In the genomic region with DNA sequence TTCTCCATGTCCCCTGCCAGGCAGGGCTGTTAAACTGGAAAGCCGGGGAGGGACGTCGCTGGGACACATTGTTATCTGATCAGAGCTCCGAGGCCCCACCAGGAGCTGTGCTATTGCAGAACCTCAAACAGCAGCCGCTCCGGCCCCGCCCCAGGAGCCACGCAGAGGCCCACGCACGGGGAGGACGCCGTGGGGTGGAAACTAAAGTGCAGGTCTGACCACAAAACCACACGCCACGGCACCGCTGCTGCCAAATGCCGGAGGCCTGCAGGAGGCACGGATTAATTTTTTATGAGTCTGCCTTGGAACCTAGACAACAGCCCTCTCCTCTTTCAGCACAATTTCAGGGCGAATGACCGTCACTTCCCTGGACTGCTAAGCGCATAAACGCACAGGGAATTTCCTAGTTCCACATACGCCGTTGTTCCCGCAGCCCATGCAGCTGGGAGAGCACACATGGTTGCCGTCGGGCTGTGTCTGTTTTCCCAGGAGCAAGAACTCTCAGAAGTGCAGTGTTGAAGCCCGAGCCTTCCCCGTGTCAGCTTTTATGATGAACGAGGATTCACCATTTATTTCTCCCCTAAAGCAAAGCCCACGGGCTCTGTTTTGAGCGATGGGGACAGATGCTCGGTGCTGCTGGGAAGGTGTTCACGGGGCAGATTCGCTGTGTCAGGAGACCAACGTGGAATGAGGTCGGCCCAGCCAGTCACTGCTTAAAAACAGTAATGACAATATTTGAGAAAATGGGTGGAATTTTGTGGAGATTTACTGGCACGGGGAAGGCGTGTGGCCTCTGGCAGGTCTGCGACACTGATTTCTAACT, we compare ENCODE assay signal across 10 cellular contexts. TPM values are rescaled to one million over a fixed set of nuclear protein-coding genes. Genes with fewer than 3 reads are reported as not detected.
A peak's percentile ranks its signal among the peaks of the same experiment; 100 is the strongest.
DNase-seq lines count a peak whose midpoint lies in the region; ATAC-seq, FAIRE-seq and TF ChIP-seq lines count a peak whose summit lies in the region.
"Had no signal": no experiment of that assay in that cellular context is flagged by ENCODE, and none has a peak within 500 bp of the region (broad histone marks: within the 10 kb centered on the region; RNA-seq: fewer than 3 reads in every experiment).

No MANE protein-coding gene starts in this region.

- no peaks in the 10 kb centered on the region for H3K4me1 Mint-ChIP-seq in HFFc6 (ENCODE audit: low read depth)

- H3K27me3 Mint-ChIP-seq in HFFc6 (ENCODE audit: insufficient read depth), result peaks cover 3% of the 10 kb centered on the region; the same call in 1 of the 2 replicates

- H3K9me3 Mint-ChIP-seq in HFFc6, result peaks cover 4% of the 10 kb centered on the region; the same call in 1 of the 2 replicates

- TF ChIP-seq CTCF in HFFc6 (IDR thresholded peaks at IDR 0.05), result no peak
- no peak for TF ChIP-seq CTCF in foreskin fibroblast (IDR thresholded peaks at IDR 0.05; ENCODE audit: low read depth, low read length)

- ATAC-seq in GM18861 (IDR thresholded peaks at IDR 0.05; ENCODE audit: unreplicated experiment) (no peak), HG03354 (IDR thresholded peaks at IDR 0.05; ENCODE audit: poor library complexity, severe bottlenecking, unreplicated experiment) (no peak)
- ATAC-seq: left ventricle myocardium superior had no signal

- FAIRE-seq in RCC 7860 (lab: Jason Lieb, UNC), result no peak

- DNase-seq in HFFc6 (peak; percentile 11), foreskin fibroblast (peak; percentile 41 to 63), G401 (ENCODE audit: low spot score) (no peak), RCC 7860 (ENCODE audit: low spot score) (no peak)
- DNase-seq in activated CD4-positive, alpha-beta T cell treated with anti-CD3 and anti-CD28 coated beads, Interleukin-2, amount 50 U/mL, for 48 hours, result peak; percentile 41 to 45
- peak in 2 of 3 experiments; percentile 23 to 26 for DNase-seq in stimulated activated CD4-positive, alpha-beta T cell treated with anti-CD3 and anti-CD28 coated beads, TNF-alpha, amount 100 ng/mL, for 4 hours (ENCODE audit: low read depth in 3 of 3)
- DNase-seq: left ventricle myocardium superior, NCI-H526 had no signal

- no peaks in the 10 kb centered on the region; the same call in 1 of the 2 replicates for H3K36me3 Mint-ChIP-seq in HFFc6 (ENCODE audit: low read depth)

- no peak overlapping the region for H3K4me3 ChIP-seq in foreskin fibroblast (ENCODE audit: low read depth in 1 of 2, low read length in 2 of 2)

- no peak overlapping the region for H3K27ac Mint-ChIP-seq in HFFc6

- in situ Hi-C loops in G401 (cut with HindIII; ENCODE audit: low sequenced_read_pairs), result no loop called here

- H3K4me3 Mint-ChIP-seq in HFFc6, result no peak overlapping the region

RNA-seq across cellular contexts. Expression of a gene that starts 43.7 kb away (rescaled TPM):
- total RNA-seq in HFFc6 (2021; fragmentation: NEBNext Ultra II Directional; extraction: Animal tissue kit (Norgen Biotek cat#: 25700)), result 1 to 10 TPM in 2 of 6 experiments, under 1 TPM in 4; 0.57 to 2.0 (median 0.89) TPM
- 6.8 and 11.9 TPM in 2 replicates for total RNA-seq in G401 (2014; rRNA removed; shearing (Covaris generic))

Comparison
In these comparisons a context has a peak if more than half of its experiments do, and no peak if none do; other contexts are left out.
1. DNase-seq: peak in HFFc6 (single experiment), activated CD4-positive, alpha-beta T cell treated with anti-CD3 and anti-CD28 coated beads, Interleukin-2, amount 50 U/mL, for 48 hours (2 of 2), foreskin fibroblast (2 of 2) and stimulated activated CD4-positive, alpha-beta T cell treated with anti-CD3 and anti-CD28 coated beads, TNF-alpha, amount 100 ng/mL, for 4 hours (2 of 3); none in G401 (single experiment) and RCC 7860 (single experiment).